In the genomic region with DNA sequence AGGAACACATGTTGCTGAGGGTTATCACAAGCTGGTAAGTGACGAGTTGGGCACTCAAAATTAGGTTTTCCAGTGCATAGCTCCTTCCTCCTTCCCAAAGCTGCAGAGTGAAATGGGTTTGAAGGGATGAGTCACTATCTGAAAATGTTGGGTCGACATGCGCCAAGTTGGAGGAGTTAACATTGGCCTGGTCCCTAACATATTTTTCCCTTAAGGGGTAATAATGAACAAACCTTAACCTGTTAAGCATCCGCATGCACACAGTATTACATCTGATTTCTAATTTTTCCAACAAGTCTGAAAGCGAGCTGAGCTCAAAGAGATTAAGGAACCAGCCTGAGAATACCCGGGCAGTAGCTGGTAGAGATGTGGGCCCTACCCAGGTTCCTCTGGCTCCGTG, we compare ENCODE assay signal across 33 cellular contexts. TPM values are rescaled to one million over a fixed set of nuclear protein-coding genes. Genes with fewer than 3 reads are reported as not detected.
DNase-seq lines count a peak whose midpoint lies in the region; ATAC-seq and TF ChIP-seq lines count a peak whose summit lies in the region.
"Had no signal": no experiment of that assay in that cellular context is flagged by ENCODE, and none has a peak within 500 bp of the region (broad histone marks: within the 10 kb centered on the region; RNA-seq: fewer than 3 reads in every experiment).

No MANE protein-coding gene starts in this region.

- DNase-seq in GM23248: peak; percentile 37
- peak; percentile 3 for DNase-seq in amniotic epithelial cell (ENCODE audit: low read depth)
- DNase-seq in fibroblast of villous mesenchyme (ENCODE audit: low read depth): peak; percentile 12
- DNase-seq in aorta: no peak
- no peak for DNase-seq in effector CD4-positive, alpha-beta T cell
- no peak for DNase-seq in stimulated activated naive CD8-positive, alpha-beta T cell treated with anti-CD3 and anti-CD28 coated beads, Interleukin-15, amount 100 ng/mL, for 72 hours
- no peak for DNase-seq in cerebellar cortex (ENCODE audit: low spot score)
- DNase-seq: activated CD4-positive, alpha-beta T cell treated with anti-CD3 and anti-CD28 coated beads, Interleukin-2, amount 50 U/mL, for 48 hours; activated gamma-delta T cell treated with Interleukin-2 at 50 U/mL for 16 hours; activated naive CD8-positive, alpha-beta T cell treated with anti-CD3 and anti-CD28 coated beads, Interleukin-2, amount 10 ng/mL, durations not matched to agents 7 days and 5 days; activated T-cell treated with anti-CD3 and anti-CD28 coated beads, Interleukin-2, amount 50 U/mL, for 48 hours; body of pancreas; C1 segment of cervical spinal cord; COR-L47; dorsolateral prefrontal cortex; KG1; NCI-H1436; NCI-H345; PC-9; Right ventricle myocardium superior; stimulated activated CD4-positive, alpha-beta T cell treated with anti-CD3 and anti-CD28 coated beads, Interleukin-1b, Interleukin-23, amount 100 ng/mL, for 48 hours; stimulated activated naive CD4-positive, alpha-beta T cell treated with Interleukin-2 at 50 U/mL for 16 hours; testis had no signal

- H3K27ac ChIP-seq in GM23248 (no peak overlapping the region), aorta (ENCODE audit: low read depth in 1 of 2, low read length in 2 of 2) (peak overlapping the region in 1 of 2 donors; percentile 42)
- H3K27ac ChIP-seq: body of pancreas, dorsolateral prefrontal cortex, neural progenitor cell, parathyroid adenoma, PC-9, testis, vagina had no signal

- no peak overlapping the region for H3K4me3 Mint-ChIP-seq in stimulated activated naive CD8-positive, alpha-beta T cell treated with anti-CD3 and anti-CD28 coated beads, Interleukin-15, amount 100 ng/mL, for 72 hours
- H3K4me3 Mint-ChIP-seq: activated naive CD8-positive, alpha-beta T cell treated with anti-CD3 and anti-CD28 coated beads, Interleukin-2, amount 10 ng/mL, durations not matched to agents 7 days and 5 days; memory B cell; neural progenitor cell; T-helper 1 cell treated with Interleukin-12 subunit alpha and Interleukin-12 subunit beta and Interleukin-4 antibody, amounts not matched to agents 30 μg/mL and 1 μg/mL, for 36 hours had no signal

- H3K4me1 ChIP-seq in GM23248 (ENCODE audit: insufficient read depth) (peaks cover 21% of the 10 kb centered on the region), aorta (ENCODE audit: control insufficient read depth in 1 of 2, insufficient read depth in 2 of 2, low read length in 2 of 2) (peaks cover 0 to 4% of the 10 kb centered on the region in 2 donors)
- H3K4me1 ChIP-seq: parathyroid adenoma, testis, vagina had no signal

- TF ChIP-seq CTCF in fibroblast of villous mesenchyme (IDR thresholded peaks at IDR 0.05; ENCODE audit: insufficient read depth, low read depth, low read length): no peak

- in situ Hi-C loops in GM23248 (cut with MboI): no loop called here

- H4K20me1 ChIP-seq in GM23248 (ENCODE audit: insufficient read depth): no peaks in the 10 kb centered on the region

- H3K4me3 ChIP-seq in GM23248 (no peak overlapping the region), fibroblast of villous mesenchyme (ENCODE audit: low read depth, low read length) (no peak overlapping the region), aorta (ENCODE audit: low read length in 2 of 2) (no peak overlapping the region)
- H3K4me3 ChIP-seq: body of pancreas, dorsolateral prefrontal cortex, neural progenitor cell, PC-9, smooth muscle cell, testis, vagina had no signal

- H3F3A ChIP-seq in GM23248 (ENCODE audit: insufficient read depth): peaks cover 22% of the 10 kb centered on the region

- peak; percentile 60 for ATAC-seq in aorta (ENCODE audit: low FRiP score)
- ATAC-seq in stimulated activated naive CD8-positive, alpha-beta T cell treated with anti-CD3 and anti-CD28 coated beads, Interleukin-15, amount 100 ng/mL, for 72 hours: no peak
- ATAC-seq: body of pancreas, SK-N-SH treated with all-trans-retinoic acid at 6 μM for 48 hours had no signal

- no peaks in the 10 kb centered on the region for H3K36me3 ChIP-seq in GM23248 (ENCODE audit: low read depth)
- H3K36me3 ChIP-seq in aorta (ENCODE audit: control insufficient read depth in 1 of 2, insufficient read depth in 2 of 2, low read length in 1 of 2): no peaks in the 10 kb centered on the region
- H3K36me3 ChIP-seq: neural progenitor cell, vagina had no signal

- no peaks in the 10 kb centered on the region for H3K9me3 ChIP-seq in GM23248 (ENCODE audit: low read depth)
- no peaks in the 10 kb centered on the region for H3K9me3 ChIP-seq in aorta (ENCODE audit: control insufficient read depth, low read length)
- H3K9me3 ChIP-seq: body of pancreas, testis, vagina had no signal

- H3K79me2 ChIP-seq in GM23248 (ENCODE audit: insufficient read depth): no peaks in the 10 kb centered on the region
- H3K79me2 ChIP-seq: parathyroid adenoma had no signal

- peaks cover 16% of the 10 kb centered on the region for H3K27me3 Mint-ChIP-seq in stimulated activated naive CD8-positive, alpha-beta T cell treated with anti-CD3 and anti-CD28 coated beads, Interleukin-15, amount 100 ng/mL, for 72 hours

- H3K27me3 ChIP-seq in GM23248 (replicated peaks; ENCODE audit: insufficient read depth): no peaks in the 10 kb centered on the region
- H3K27me3 ChIP-seq in aorta (ENCODE audit: control insufficient read depth in 1 of 2, insufficient read depth in 2 of 2, low read length in 1 of 2): no peaks in the 10 kb centered on the region
- H3K27me3 ChIP-seq: body of pancreas, dorsolateral prefrontal cortex, neural progenitor cell, testis, vagina had no signal

- no peak overlapping the region for H2AFZ ChIP-seq in GM23248
- H2AFZ ChIP-seq: neural progenitor cell, parathyroid adenoma, PC-9 had no signal

- no peaks in the 10 kb centered on the region for H3K9me2 ChIP-seq in GM23248 (ENCODE audit: insufficient read depth)

- no peaks in the 10 kb centered on the region for H3K4me1 Mint-ChIP-seq in stimulated activated naive CD8-positive, alpha-beta T cell treated with anti-CD3 and anti-CD28 coated beads, Interleukin-15, amount 100 ng/mL, for 72 hours
- H3K4me1 Mint-ChIP-seq: activated naive CD8-positive, alpha-beta T cell treated with anti-CD3 and anti-CD28 coated beads, Interleukin-2, amount 10 ng/mL, durations not matched to agents 7 days and 5 days; memory B cell had no signal

- intact Hi-C loops in aorta (cut with DNase I): no loop called here

- H3K9ac ChIP-seq in GM23248: no peak overlapping the region
- H3K9ac ChIP-seq: neural progenitor cell, parathyroid adenoma had no signal

- WGBS in GM23248 (ENCODE audit: low coverage in 1 of 2, low lambda C conversion rate in 2 of 2, missing lambda C conversion rate in 2 of 2), 2 experiments: 80 to 87% methylated on average over 7 of the region's 7 CpGs
- WGBS in aorta, 2 donors: 29 to 34% methylated on average over 7 of the region's 7 CpGs

- no peak overlapping the region for H3K27ac Mint-ChIP-seq in stimulated activated naive CD8-positive, alpha-beta T cell treated with anti-CD3 and anti-CD28 coated beads, Interleukin-15, amount 100 ng/mL, for 72 hours
- H3K27ac Mint-ChIP-seq: activated naive CD8-positive, alpha-beta T cell treated with anti-CD3 and anti-CD28 coated beads, Interleukin-2, amount 10 ng/mL, durations not matched to agents 7 days and 5 days; memory B cell; neural progenitor cell; T-helper 1 cell treated with Interleukin-12 subunit alpha and Interleukin-12 subunit beta and Interleukin-4 antibody, amounts not matched to agents 30 μg/mL and 1 μg/mL, for 36 hours had no signal

- H3K9me3 Mint-ChIP-seq in stimulated activated naive CD8-positive, alpha-beta T cell treated with anti-CD3 and anti-CD28 coated beads, Interleukin-15, amount 100 ng/mL, for 72 hours: no peaks in the 10 kb centered on the region
- H3K9me3 Mint-ChIP-seq: activated naive CD8-positive, alpha-beta T cell treated with anti-CD3 and anti-CD28 coated beads, Interleukin-2, amount 10 ng/mL, durations not matched to agents 7 days and 5 days; memory B cell; neural progenitor cell; T-helper 1 cell treated with Interleukin-12 subunit alpha and Interleukin-12 subunit beta and Interleukin-4 antibody, amounts not matched to agents 30 μg/mL and 1 μg/mL, for 36 hours had no signal

- H3K4me2 ChIP-seq in GM23248 (ENCODE audit: unreplicated experiment): no peak overlapping the region
- H3K4me2 ChIP-seq: neural progenitor cell, PC-9, smooth muscle cell had no signal

RNA-seq across cellular contexts. Expression of gene TECTB, which starts 20.6 kb away (rescaled TPM):
- total RNA-seq in GM23248 (2014; rRNA removed; shearing (Covaris generic)): 0.63 TPM in 1 of 2 replicates, not detected in the other
- polyA plus RNA-seq in GM23248 (2016; fragmentation: Nextera tagmentation; extraction: Ambion mirVana) (0.21 TPM in 1 of 2 replicates, not detected in the other), aorta (not detected)
- total RNA-seq in fibroblast of villous mesenchyme (not detected in 2 replicates), aorta (not detected)
- total RNA-seq: activated naive CD8-positive, alpha-beta T cell treated with anti-CD3 and anti-CD28 coated beads, Interleukin-2, amount 10 ng/mL, durations not matched to agents 7 days and 5 days; body of pancreas; cerebellum; fibroblast of lung; glomerular endothelial cell; PC-9; Right ventricle myocardium superior; smooth muscle cell; vagina had no signal
- polyA plus RNA-seq: fibroblast of lung, smooth muscle cell had no signal

Comparison
In these comparisons a context has a peak if more than half of its experiments do, and no peak if none do; other contexts are left out.
1. DNase-seq: peak in GM23248 (single experiment), amniotic epithelial cell (single experiment) and fibroblast of villous mesenchyme (single experiment); none in aorta (0 of 2), effector CD4-positive, alpha-beta T cell (single experiment), stimulated activated naive CD8-positive, alpha-beta T cell treated with anti-CD3 and anti-CD28 coated beads, Interleukin-15, amount 100 ng/mL, for 72 hours (0 of 2) and cerebellar cortex (single experiment).